Comparison of ENCODE assay signal across 13 cellular contexts in the genomic region with DNA sequence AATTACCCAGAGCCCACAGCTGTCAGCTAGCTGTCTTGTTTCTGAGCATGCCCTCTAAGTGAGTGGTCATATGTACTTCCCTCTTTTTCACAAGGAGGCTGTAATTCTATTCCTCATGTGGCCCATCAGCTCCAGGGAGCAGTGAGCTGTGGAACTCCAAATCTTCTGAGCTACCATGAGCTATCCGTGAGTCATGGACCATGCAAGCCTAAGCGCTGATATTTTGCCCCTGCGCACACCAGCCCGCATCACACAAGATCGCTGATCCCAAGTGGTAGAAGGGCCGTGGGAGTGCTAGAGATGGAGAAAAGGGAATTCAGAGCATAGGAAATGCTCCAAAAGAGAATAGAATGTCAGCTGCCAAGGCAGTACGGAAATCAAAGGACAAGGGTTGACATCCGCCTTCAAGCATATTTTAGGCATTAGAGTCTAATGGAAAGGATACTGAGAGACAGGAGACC. TPM values are rescaled to one million over a fixed set of nuclear protein-coding genes. Genes with fewer than 3 reads are reported as not detected.
DNase-seq lines count a peak whose midpoint lies in the region; ATAC-seq, FAIRE-seq and TF ChIP-seq lines count a peak whose summit lies in the region.
"Had no signal": no experiment of that assay in that cellular context is flagged by ENCODE, and none has a peak within 500 bp of the region (broad histone marks: within the 10 kb centered on the region; RNA-seq: fewer than 3 reads in every experiment).

No MANE protein-coding gene starts in this region.

- no TSS peak for BruUV-seq in Panc1 (replicated peaks; lab: Mats Ljungman, UMichigan)
- no TSS peak for BruUV-seq in endothelial cell of umbilical vein (replicated peaks; lab: Mats Ljungman, UMichigan)

- H3K4me1 Mint-ChIP-seq in osteocyte (ENCODE audit: unreplicated experiment): peaks cover 72% of the 10 kb centered on the region

- H3K9me1 ChIP-seq in endothelial cell of umbilical vein (replicated peaks; ENCODE audit: control insufficient read depth, extremely low read depth, insufficient read depth, low read length): no peaks in the 10 kb centered on the region

- no peak overlapping the region for H2BK120ac ChIP-seq in mesendoderm (ENCODE audit: low read depth, low read length)

- no peaks in the 10 kb centered on the region for H3K27me3 Mint-ChIP-seq in osteocyte (ENCODE audit: unreplicated experiment)

- FAIRE-seq in endothelial cell of umbilical vein (lab: Jason Lieb, UNC): peak; percentile 70
- FAIRE-seq: A204.1 had no signal

- CTCF ChIA-PET in Panc1 (lab: Charles Lee) (no interaction called here), endothelial cell of umbilical vein (lab: Charles Lee) (interaction anchor here (1.2 to 2.1 kb wide), 4 partner anchors 198 to 635 kb away, joined by 3 to 20 read pairs (median 4); no protein-coding TSS in a partner anchor)

- peak overlapping the region; percentile 12 for H3K9ac ChIP-seq in endothelial cell of umbilical vein (replicated peaks; ENCODE audit: extremely low read depth, insufficient read depth, low read length)
- H3K9ac ChIP-seq in mesendoderm (ENCODE audit: low read length): no peak overlapping the region

- no peak for TF ChIP-seq POLR2A in endothelial cell of umbilical vein (IDR thresholded peaks at IDR 0.05; ENCODE audit: low read depth, low read length)

- DNase-seq in DMS153 (lab: John Stamatoyannopoulos, UW): peak; percentile 4
- no peak for DNase-seq in DMS153 treated with DMSO at 0.1 percent for 48 hours (lab: John Stamatoyannopoulos, UW; ENCODE audit: unreplicated experiment)
- DNase-seq in Panc1 (ENCODE audit: low read depth, low spot score): no peak
- peak; percentile 61 for DNase-seq in endothelial cell of umbilical vein (ENCODE audit: low read depth, low spot score)
- no peak for DNase-seq in osteocyte (ENCODE audit: extremely low spot score, unreplicated experiment)
- DNase-seq in mesendoderm: no peak
- DNase-seq in stimulated activated CD4-positive, alpha-beta T cell treated with anti-CD3 and anti-CD28 coated beads, Interleukin-4, amount 100 ng/mL, for 1 hour: no peak
- DNase-seq: activated T-cell treated with anti-CD3 and anti-CD28 coated beads, Interleukin-2, amount 50 U/mL, for 4 hours; GDM1; NCI-H345; nucleus accumbens had no signal

- no peak overlapping the region for H2AK5ac ChIP-seq in mesendoderm (ENCODE audit: low read length)

- H3K4ac ChIP-seq in mesendoderm (ENCODE audit: low read depth, low read length): no peak overlapping the region

- no peaks in the 10 kb centered on the region for H3K36me3 Mint-ChIP-seq in osteocyte (ENCODE audit: unreplicated experiment)

- in situ Hi-C loops in Panc1 (cut with HindIII; ENCODE audit: low pct_unique_long_range_greater_than_20kb, low sequenced_read_pairs): no loop called here

- peaks cover 21% of the 10 kb centered on the region for H3K79me2 ChIP-seq in endothelial cell of umbilical vein (ENCODE audit: control insufficient read depth, insufficient read depth, low read length)
- H3K79me2 ChIP-seq in mesendoderm (ENCODE audit: control insufficient read depth, insufficient read depth, low read length): peaks cover 7% of the 10 kb centered on the region

- no peaks in the 10 kb centered on the region for H3K9me3 Mint-ChIP-seq in osteocyte (ENCODE audit: unreplicated experiment)
- H3K9me3 Mint-ChIP-seq: activated T-cell treated with anti-CD3 and anti-CD28 coated beads, Interleukin-2, amount 50 U/mL, for 4 hours had no signal

- H4K20me1 ChIP-seq in endothelial cell of umbilical vein (replicated peaks; ENCODE audit: control insufficient read depth, extremely low read depth, insufficient read depth, low read length): no peaks in the 10 kb centered on the region

- dilution Hi-C loops in endothelial cell of umbilical vein (cut with MboI; ENCODE audit: extremely low pct_ligation_motif_present, low sequenced_read_pairs): loop anchor here (25.0 kb wide), 1 partner anchor 639 kb away; no protein-coding TSS in a partner anchor

- no peak overlapping the region for H2BK5ac ChIP-seq in mesendoderm (ENCODE audit: low read length)

- no peaks in the 10 kb centered on the region for H3K79me1 ChIP-seq in mesendoderm (ENCODE audit: low read length)

- no peak overlapping the region for H3K18ac ChIP-seq in mesendoderm (ENCODE audit: low read length)

- peak overlapping the region; percentile 84 for H3K27ac Mint-ChIP-seq in osteocyte (ENCODE audit: unreplicated experiment)

- H3K9me3 ChIP-seq in Panc1 (ENCODE audit: control insufficient read depth, insufficient read depth, low read depth, low read length) (no peaks in the 10 kb centered on the region), endothelial cell of umbilical vein (replicated peaks; ENCODE audit: control insufficient read depth, insufficient read depth, low read length) (no peaks in the 10 kb centered on the region)

- H3K4me3 ChIP-seq in Panc1 (ENCODE audit: low read depth in 2 of 2, low read length in 2 of 2) (peak overlapping the region in 1 of 2 experiments; percentile 37; a peak in 2 of 4 replicates), endothelial cell of umbilical vein (replicated peaks in 1 of 3; ENCODE audit: insufficient read depth in 1 of 3, low read depth in 1 of 3, low read length in 3 of 3) (no peak overlapping the region), mesendoderm (ENCODE audit: low read length) (no peak overlapping the region)

- H4K8ac ChIP-seq in mesendoderm (ENCODE audit: low read depth, low read length): no peak overlapping the region

- no CpG with 5 or more reads among the region's 8 CpGs for whole genome bisulfite sequencing in mesendoderm (ENCODE audit: extremely low coverage, insufficient coverage, low lambda C conversion rate)

- H3K23ac ChIP-seq in mesendoderm (ENCODE audit: low read length): no peak overlapping the region

- H3K4me1 ChIP-seq in Panc1 (ENCODE audit: control insufficient read depth, insufficient read depth, low read length) (peaks cover 37% of the 10 kb centered on the region), endothelial cell of umbilical vein (ENCODE audit: control insufficient read depth, extremely low read depth, insufficient read depth, low read length) (peaks cover 41% of the 10 kb centered on the region), mesendoderm (ENCODE audit: control insufficient read depth, low read depth, low read length) (peaks cover 2% of the 10 kb centered on the region)

- TF ChIP-seq CTCF in Panc1 (IDR thresholded peaks at IDR 0.05): no peak
- TF ChIP-seq CTCF in endothelial cell of umbilical vein (IDR thresholded peaks at IDR 0.05; ENCODE audit: extremely low read depth in 1 of 2, insufficient read depth in 1 of 2, low read depth in 1 of 2, low read length in 2 of 2): no peak
- TF ChIP-seq CTCF in osteocyte (IDR thresholded peaks at IDR 0.05): no peak

- no peak overlapping the region for H3K56ac ChIP-seq in mesendoderm (ENCODE audit: low read length)

- no peak overlapping the region for H2BK15ac ChIP-seq in mesendoderm (replicated peaks; ENCODE audit: low read depth)

- H3K36me3 ChIP-seq in Panc1 (ENCODE audit: control insufficient read depth, insufficient read depth, low read length) (no peaks in the 10 kb centered on the region), endothelial cell of umbilical vein (ENCODE audit: control insufficient read depth in 2 of 2, extremely low read depth in 1 of 2, insufficient read depth in 2 of 2, low read length in 2 of 2) (no peaks in the 10 kb centered on the region), mesendoderm (ENCODE audit: control insufficient read depth, insufficient read depth, low read length) (no peaks in the 10 kb centered on the region)

- ATAC-seq in Panc1 (peak; percentile 73), GM19452 (IDR thresholded peaks at IDR 0.05; ENCODE audit: unreplicated experiment) (no peak)
- ATAC-seq: activated T-cell treated with anti-CD3 and anti-CD28 coated beads, Interleukin-2, amount 50 U/mL, for 4 hours had no signal

- peak overlapping the region; percentile 2 for H3K4me3 Mint-ChIP-seq in osteocyte (ENCODE audit: unreplicated experiment)
- H3K4me3 Mint-ChIP-seq: activated T-cell treated with anti-CD3 and anti-CD28 coated beads, Interleukin-2, amount 50 U/mL, for 4 hours had no signal

- POLR2A ChIA-PET in Panc1 (lab: Charles Lee): no interaction called here
- POLR2A ChIA-PET in endothelial cell of umbilical vein (lab: Charles Lee): interaction anchor here (0.6 kb wide), 1 partner anchor 9 kb away, joined by 3 read pairs; no protein-coding TSS in a partner anchor

- H2AFZ ChIP-seq in endothelial cell of umbilical vein (ENCODE audit: low read depth, low read length): no peak overlapping the region

- H4K5ac ChIP-seq in mesendoderm (ENCODE audit: low read length): no peak overlapping the region

- H3K27me3 ChIP-seq in Panc1 (ENCODE audit: control insufficient read depth, insufficient read depth, low read length) (no peaks in the 10 kb centered on the region), endothelial cell of umbilical vein (ENCODE audit: control insufficient read depth in 2 of 2, insufficient read depth in 2 of 2, low read length in 2 of 2) (no peaks in the 10 kb centered on the region), mesendoderm (ENCODE audit: insufficient read depth, low read length, poor library complexity) (no peaks in the 10 kb centered on the region)

- intact Hi-C loops in Panc1 (cut with micrococcal nuclease; ENCODE audit: unreplicated experiment): no loop called here
- intact Hi-C loops in endothelial cell of umbilical vein (cut with micrococcal nuclease): loop anchor here (5.0 kb wide), 1 partner anchor 1751 kb away; no protein-coding TSS in a partner anchor

- H3K27ac ChIP-seq in Panc1 (ENCODE audit: low read length) (peak overlapping the region; percentile 36; the same call in 1 of the 2 replicates), endothelial cell of umbilical vein (ENCODE audit: insufficient read depth, low read depth, low read length) (peak overlapping the region; percentile 51), mesendoderm (ENCODE audit: low read depth, low read length) (no peak overlapping the region)

- H3K4me2 ChIP-seq in endothelial cell of umbilical vein (ENCODE audit: insufficient read depth, low read length): peak overlapping the region; percentile 33
- H3K4me2 ChIP-seq in mesendoderm (ENCODE audit: low read length): no peak overlapping the region

RNA-seq across cellular contexts. Expression of gene FJX1, which starts 5.5 kb away (rescaled TPM):
- total RNA-seq in Panc1 (2021; ENCODE audit: unreplicated experiment) (31.1 TPM), endothelial cell of umbilical vein (23.7 and 26.6 TPM in 2 replicates), osteocyte (20.2 and 21.6 TPM in 2 replicates)
- polyA plus RNA-seq in Panc1 (2012; ENCODE audit: insufficient read length): 21.8 TPM
- 9.2 and 11.1 TPM in 2 replicates for polyA plus RNA-seq in endothelial cell of umbilical vein
- 7.3 and 8.4 TPM in 2 replicates for polyA plus RNA-seq in endothelial cell of umbilical vein (2011; cell fraction: cytosol; rRNA removed)
- 7.5 and 9.6 TPM in 2 replicates for polyA plus RNA-seq in endothelial cell of umbilical vein (2011; cell fraction: nucleus; rRNA removed)
- 14.5 and 18.8 TPM in 2 replicates for polyA plus RNA-seq in endothelial cell of umbilical vein (2012)
- polyA minus RNA-seq in endothelial cell of umbilical vein: 5.2 and 5.7 TPM in 2 replicates
- 5.5 TPM for polyA minus RNA-seq in endothelial cell of umbilical vein (2011; cell fraction: cytosol; rRNA and poly(A)+ RNA removed)
- 3.9 and 8.0 TPM in 2 replicates for polyA minus RNA-seq in endothelial cell of umbilical vein (2011; cell fraction: nucleus; rRNA and poly(A)+ RNA removed)
- polyA plus RNA-seq in mesendoderm (2013, experiment 1 of 2): 14.1 TPM
- polyA plus RNA-seq in mesendoderm (2013, experiment 2 of 2): 15.9 TPM

RNA-seq across cellular contexts. Expression of gene TRIM44, which starts 38.8 kb away (rescaled TPM):
- total RNA-seq in Panc1 (2021; ENCODE audit: unreplicated experiment) (80.3 TPM), endothelial cell of umbilical vein (62.3 and 72.0 TPM in 2 replicates), osteocyte (73.5 and 79.9 TPM in 2 replicates)
- 51.1 TPM for polyA plus RNA-seq in Panc1 (2012; ENCODE audit: insufficient read length)
- 20.9 and 31.7 TPM in 2 replicates for polyA plus RNA-seq in endothelial cell of umbilical vein
- 48.7 and 50.3 TPM in 2 replicates for polyA plus RNA-seq in endothelial cell of umbilical vein (2011; cell fraction: cytosol; rRNA removed)
- 82.4 and 92.5 TPM in 2 replicates for polyA plus RNA-seq in endothelial cell of umbilical vein (2011; cell fraction: nucleus; rRNA removed)
- 48.1 and 49.6 TPM in 2 replicates for polyA plus RNA-seq in endothelial cell of umbilical vein (2012)
- polyA minus RNA-seq in endothelial cell of umbilical vein: 108 and 131 TPM in 2 replicates
- 56.6 TPM for polyA minus RNA-seq in endothelial cell of umbilical vein (2011; cell fraction: cytosol; rRNA and poly(A)+ RNA removed)
- polyA minus RNA-seq in endothelial cell of umbilical vein (2011; cell fraction: nucleus; rRNA and poly(A)+ RNA removed): 21.0 and 29.0 TPM in 2 replicates
- 20.4 TPM for polyA plus RNA-seq in mesendoderm (2013, experiment 1 of 2)
- 22.0 TPM for polyA plus RNA-seq in mesendoderm (2013, experiment 2 of 2)

Comparison
In these comparisons a context has a peak if more than half of its experiments do, and no peak if none do; other contexts are left out.
1. DNase-seq: peak in DMS153 (single experiment) and endothelial cell of umbilical vein (single experiment); none in DMS153 treated with DMSO at 0.1 percent for 48 hours (single experiment), Panc1 (single experiment), osteocyte (single experiment), mesendoderm (single experiment) and stimulated activated CD4-positive, alpha-beta T cell treated with anti-CD3 and anti-CD28 coated beads, Interleukin-4, amount 100 ng/mL, for 1 hour (single experiment).